17 cellular contexts compared by ENCODE assay signal in genomic region chr3:72318504-72319201, GRCh38.
DNase-seq lines count a peak whose midpoint lies in the region; ATAC-seq and TF ChIP-seq lines count a peak whose summit lies in the region.
"Had no signal": no experiment of that assay in that cellular context is flagged by ENCODE, and none has a peak within 500 bp of the region (broad histone marks: within the 10 kb centered on the region; RNA-seq: fewer than 3 reads in every experiment).

No MANE protein-coding gene starts in this region.

- no peak overlapping the region for H3K4me3 Mint-ChIP-seq in CD8-positive, alpha-beta memory T cell
- no peak overlapping the region for H3K4me3 Mint-ChIP-seq in nephron progenitor cell
- H3K4me3 Mint-ChIP-seq in naive thymus-derived CD8-positive, alpha-beta T cell, result no peak overlapping the region
- H3K4me3 Mint-ChIP-seq: stimulated activated naive B cell treated with anti-CD40 and anti-IgM and Interleukin-4, amounts not matched to agents 10 μg/mL and 1 μg/mL and 100 μg/mL, for 72 hours had no signal

- CTCF ChIA-PET in CD8-positive, alpha-beta memory T cell (lab: Charles Lee), result no interaction called here

- ATAC-seq in Right ventricle myocardium superior (ENCODE audit: poor library complexity), result peak; percentile 82
- ATAC-seq in naive thymus-derived CD8-positive, alpha-beta T cell, result no peak

- no peak for TF ChIP-seq CTCF in nephron progenitor cell (IDR thresholded peaks at IDR 0.05)

- POLR2A ChIA-PET in CD8-positive, alpha-beta memory T cell (lab: Charles Lee), result no interaction called here
- POLR2A ChIA-PET in naive thymus-derived CD8-positive, alpha-beta T cell (lab: Charles Lee), result no interaction called here

- no peaks in the 10 kb centered on the region for H3K4me1 ChIP-seq in CD8-positive, alpha-beta memory T cell (ENCODE audit: insufficient read depth, low read length)

- H3K36me3 ChIP-seq in CD8-positive, alpha-beta memory T cell (ENCODE audit: insufficient read depth, low read length), result no peaks in the 10 kb centered on the region

- H3K27me3 Mint-ChIP-seq in CD8-positive, alpha-beta memory T cell, result no peaks in the 10 kb centered on the region
- H3K27me3 Mint-ChIP-seq in nephron progenitor cell (ENCODE audit: low read depth, poor library complexity), result peaks cover 10% of the 10 kb centered on the region
- H3K27me3 Mint-ChIP-seq in naive thymus-derived CD8-positive, alpha-beta T cell, result no peaks in the 10 kb centered on the region
- H3K27me3 Mint-ChIP-seq: progenitor cell of endocrine pancreas; stimulated activated naive B cell treated with anti-CD40 and anti-IgM and Interleukin-4, amounts not matched to agents 10 μg/mL and 1 μg/mL and 100 μg/mL, for 72 hours had no signal

- H3K36me3 Mint-ChIP-seq in CD8-positive, alpha-beta memory T cell, result no peaks in the 10 kb centered on the region
- no peaks in the 10 kb centered on the region for H3K36me3 Mint-ChIP-seq in nephron progenitor cell (ENCODE audit: low read depth)
- no peaks in the 10 kb centered on the region for H3K36me3 Mint-ChIP-seq in naive thymus-derived CD8-positive, alpha-beta T cell

- intact Hi-C loops in Right ventricle myocardium superior (cut with DNase I), result no loop called here

- in situ Hi-C loops in KBM-7 (cut with MboI; ENCODE audit: low pct_unique_long_range_greater_than_20kb, low sequenced_read_pairs), result no loop called here

- H3K27ac ChIP-seq in CD8-positive, alpha-beta memory T cell (ENCODE audit: low read depth, low read length), result peak overlapping the region; percentile 61
- H3K27ac ChIP-seq: epithelial cell of prostate, HL-60 had no signal

- no peak for DNase-seq in CD8-positive, alpha-beta memory T cell
- DNase-seq in NCI-H69 (lab: John Stamatoyannopoulos, UW), result peak; percentile 79
- no peak for DNase-seq in Right ventricle myocardium superior
- no peak for DNase-seq in nephron progenitor cell
- no peak for DNase-seq in NCI-H187 (lab: John Stamatoyannopoulos, UW)
- DNase-seq in naive thymus-derived CD8-positive, alpha-beta T cell, result no peak
- DNase-seq in anterior cingulate cortex (lab: John Stamatoyannopoulos, UW), result no peak
- DNase-seq in KBM-7, result no peak
- DNase-seq: activated CD8-positive, alpha-beta memory T cell treated with anti-CD3 and anti-CD28 coated beads for 24 hours; activated effector memory CD4-positive, alpha-beta T cell treated with anti-CD3 and anti-CD28 coated beads, Interleukin-2, amount 50 U/mL, for 16 hours; H7; NCI-H345; stimulated activated CD4-positive, alpha-beta T cell treated with anti-CD3 and anti-CD28 coated beads, Interleukin-2, amount 100 ng/mL, for 48 hours; stimulated activated naive B cell treated with anti-CD40 and anti-IgM and Interleukin-4, amounts not matched to agents 10 μg/mL and 1 μg/mL and 100 μg/mL, for 72 hours had no signal

- H3K4me1 Mint-ChIP-seq in CD8-positive, alpha-beta memory T cell, result no peaks in the 10 kb centered on the region
- H3K4me1 Mint-ChIP-seq in nephron progenitor cell, result peaks cover 36% of the 10 kb centered on the region
- H3K4me1 Mint-ChIP-seq in naive thymus-derived CD8-positive, alpha-beta T cell, result no peaks in the 10 kb centered on the region

- H3K27me3 ChIP-seq in CD8-positive, alpha-beta memory T cell (ENCODE audit: insufficient read depth, low read length, poor library complexity, severe bottlenecking), result no peaks in the 10 kb centered on the region

- peaks cover 0 to 2% (median 0%) of the 10 kb centered on the region in 5 donors for H3K9me3 Mint-ChIP-seq in CD8-positive, alpha-beta memory T cell
- no peaks in the 10 kb centered on the region for H3K9me3 Mint-ChIP-seq in nephron progenitor cell
- H3K9me3 Mint-ChIP-seq in naive thymus-derived CD8-positive, alpha-beta T cell, result no peaks in the 10 kb centered on the region
- H3K9me3 Mint-ChIP-seq: stimulated activated naive B cell treated with anti-CD40 and anti-IgM and Interleukin-4, amounts not matched to agents 10 μg/mL and 1 μg/mL and 100 μg/mL, for 72 hours had no signal

- no peak overlapping the region for H3K4me3 ChIP-seq in CD8-positive, alpha-beta memory T cell (ENCODE audit: low read length)

- H3K27ac Mint-ChIP-seq in CD8-positive, alpha-beta memory T cell, result peak overlapping the region in 1 of 8 donors; percentile 75
- peak overlapping the region; percentile 51 for H3K27ac Mint-ChIP-seq in nephron progenitor cell
- H3K27ac Mint-ChIP-seq in naive thymus-derived CD8-positive, alpha-beta T cell, result no peak overlapping the region
- H3K27ac Mint-ChIP-seq: stimulated activated naive B cell treated with anti-CD40 and anti-IgM and Interleukin-4, amounts not matched to agents 10 μg/mL and 1 μg/mL and 100 μg/mL, for 72 hours had no signal

- H3K9me3 ChIP-seq in CD8-positive, alpha-beta memory T cell (ENCODE audit: low read length), result no peaks in the 10 kb centered on the region
